ENCODE assay signal across 15 cellular contexts in the genomic region with DNA sequence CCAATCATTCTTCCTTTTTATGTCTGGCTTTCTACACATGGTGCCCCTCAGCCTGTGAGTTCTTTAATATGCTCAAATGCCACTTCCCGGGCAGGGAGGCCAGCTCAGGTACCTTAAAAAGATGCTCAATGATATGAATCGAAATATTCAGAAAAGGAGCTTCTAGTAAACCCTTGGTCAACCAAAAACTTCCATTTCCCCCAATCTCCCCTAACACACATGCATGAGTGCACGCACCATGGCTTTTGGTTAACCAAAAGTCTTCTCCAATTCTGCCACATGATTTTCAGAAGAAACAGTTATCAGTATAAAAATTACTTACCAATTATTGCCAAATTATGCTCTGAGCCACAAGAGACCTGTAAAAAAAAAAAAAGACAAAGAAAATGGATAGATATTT.
DNase-seq lines count a peak whose midpoint lies in the region; ATAC-seq, FAIRE-seq and TF ChIP-seq lines count a peak whose summit lies in the region.
"Had no signal": no experiment of that assay in that cellular context is flagged by ENCODE, and none has a peak within 500 bp of the region (broad histone marks: within the 10 kb centered on the region; RNA-seq: fewer than 3 reads in every experiment).

No MANE protein-coding gene starts in this region.

- H3K27me3 ChIP-seq in K562 (ENCODE audit: control insufficient read depth in 2 of 2, insufficient read depth in 2 of 2, low read length in 2 of 2): no peaks in the 10 kb centered on the region
- no peaks in the 10 kb centered on the region for H3K27me3 ChIP-seq in BE2C

- H2AFZ ChIP-seq in K562 (ENCODE audit: low read depth, low read length): no peak overlapping the region

- no peak for TF ChIP-seq POLR2A in K562 (conservative IDR thresholded peaks at IDR 0.05)

- H3K4me3 ChIP-seq in K562: no peak overlapping the region
- no peak overlapping the region for H3K4me3 ChIP-seq in BE2C (ENCODE audit: low read depth, low read length)

- POLR2A ChIA-PET in K562 (lab: Yijun Ruan, JAX): no interaction called here

- intact Hi-C loops in K562 (cut with micrococcal nuclease): no loop called here

- H3K4me1 ChIP-seq in K562 (replicated peaks in 1 of 2; ENCODE audit: control insufficient read depth in 2 of 2, insufficient read depth in 2 of 2, low read length in 2 of 2) (no peaks in the 10 kb centered on the region), BE2C (no peaks in the 10 kb centered on the region)

- no peak for DNase-seq in GM18507 (ENCODE audit: extremely low spot score, insufficient read length, low read depth)
- DNase-seq in K562 (ENCODE audit: extremely low read depth in 1 of 4, low spot score in 3 of 4): no peak
- DNase-seq in GDM1 (lab: John Stamatoyannopoulos, UW): no peak
- no peak for DNase-seq in NCI-H1417 (lab: John Stamatoyannopoulos, UW)
- no peak for DNase-seq in BE2C
- DNase-seq: ACHN; Calu3; CD8-positive, alpha-beta T cell; DMS79 treated with DMSO at 0.1 percent for 48 hours; H9 had no signal

- H3K27ac ChIP-seq in K562 (ENCODE audit: extremely low read depth, low read depth, low read length): no peak overlapping the region
- H3K27ac ChIP-seq: HL-60 had no signal

- no peak for TF ChIP-seq EP300 in K562 (IDR thresholded peaks at IDR 0.05; ENCODE audit: low read length)

- H3K9me3 ChIP-seq in K562 (replicated peaks; ENCODE audit: control insufficient read depth, insufficient read depth, low read depth, low read length): no peaks in the 10 kb centered on the region
- H3K9me3 ChIP-seq in BE2C: no peaks in the 10 kb centered on the region

- WGBS in K562 (ENCODE audit: insufficient coverage, low coverage, missing lambda C conversion rate): 66% methylated on average over 3 of the region's 3 CpGs

- FAIRE-seq in GM18507 (lab: Jason Lieb, UNC) (peak; percentile 64), K562 (lab: Jason Lieb, UNC) (peak; percentile 35)
- FAIRE-seq: A204.1, H1 had no signal

- H3K9ac ChIP-seq in K562 (ENCODE audit: insufficient read depth in 1 of 2, low read depth in 2 of 2, low read length in 2 of 2): no peak overlapping the region

- H3K4me2 ChIP-seq in K562 (ENCODE audit: insufficient read depth, low read length): no peak overlapping the region

- no peaks in the 10 kb centered on the region; the same call in 1 of the 2 replicates for H4K20me1 ChIP-seq in K562 (replicated peaks; ENCODE audit: control insufficient read depth, insufficient read depth, low read length)

- in situ Hi-C loops in K562 (cut with MboI): no loop called here

- CTCF ChIA-PET in K562 (lab: Yijun Ruan, JAX; ENCODE audit: low intra/inter-chr PET ratio): no interaction called here

- no peak for TF ChIP-seq CTCF in K562 (IDR thresholded peaks at IDR 0.05 in 2 of 3, conservative IDR thresholded peaks at IDR 0.05 in 1 of 3; ENCODE audit: insufficient read depth in 2 of 3, low read depth in 1 of 3, low read length in 3 of 3)
- no peak for TF ChIP-seq CTCF in BE2C (IDR thresholded peaks at IDR 0.05; ENCODE audit: low read depth, low read length)

- no peaks in the 10 kb centered on the region for H3K79me2 ChIP-seq in K562 (ENCODE audit: control insufficient read depth, insufficient read depth, low read length)

- ATAC-seq in HG02870 (IDR thresholded peaks at IDR 0.05; ENCODE audit: unreplicated experiment): peak; percentile 66
- no peak for ATAC-seq in K562
- ATAC-seq in SK-N-SH treated with all-trans-retinoic acid at 6 μM for 48 hours: no peak
- ATAC-seq: CD8-positive, alpha-beta T cell had no signal

- no peaks in the 10 kb centered on the region for H3K36me3 ChIP-seq in K562 (ENCODE audit: control insufficient read depth, insufficient read depth, low read length)
- H3K36me3 ChIP-seq in BE2C: no peaks in the 10 kb centered on the region

- no peak for TF ChIP-seq RAD21 in K562 (CRISPR knock-in tag; conservative IDR thresholded peaks at IDR 0.05 in 1 of 2, IDR thresholded peaks at IDR 0.05 in 1 of 2)

- no TSS peak for BruUV-seq in K562 (replicated peaks; lab: Mats Ljungman, UMichigan)

- no peaks in the 10 kb centered on the region for H3K9me1 ChIP-seq in K562 (ENCODE audit: control insufficient read depth, insufficient read depth, low read length)

TF ChIP-seq in K562, 482 proteins besides CTCF, POLR2A, EP300 and RAD21:
- TF ChIP-seq SIRT6 (IDR thresholded peaks at IDR 0.05; ENCODE audit: low read depth, low read length) (no peak), CBFA2T2 (conservative IDR thresholded peaks at IDR 0.05) (no peak), ZBTB1 (CRISPR knock-in tag; IDR thresholded peaks at IDR 0.05; ENCODE audit: borderline replicate concordance, low read depth) (no peak), GATA2 (CRISPR knock-in tag; IDR thresholded peaks at IDR 0.05) (no peak), ESRRA (IDR thresholded peaks at IDR 0.05; ENCODE audit: borderline replicate concordance, low read depth) (no peak), TFAM (CRISPR knock-in tag; conservative IDR thresholded peaks at IDR 0.05) (no peak), PCBP1 (IDR thresholded peaks at IDR 0.05; ENCODE audit: low read depth, low read length, poor library complexity, severe bottlenecking) (no peak), ZNF121 (CRISPR knock-in tag; conservative IDR thresholded peaks at IDR 0.05) (no peak)
- TF ChIP-seq, protein P1, sequence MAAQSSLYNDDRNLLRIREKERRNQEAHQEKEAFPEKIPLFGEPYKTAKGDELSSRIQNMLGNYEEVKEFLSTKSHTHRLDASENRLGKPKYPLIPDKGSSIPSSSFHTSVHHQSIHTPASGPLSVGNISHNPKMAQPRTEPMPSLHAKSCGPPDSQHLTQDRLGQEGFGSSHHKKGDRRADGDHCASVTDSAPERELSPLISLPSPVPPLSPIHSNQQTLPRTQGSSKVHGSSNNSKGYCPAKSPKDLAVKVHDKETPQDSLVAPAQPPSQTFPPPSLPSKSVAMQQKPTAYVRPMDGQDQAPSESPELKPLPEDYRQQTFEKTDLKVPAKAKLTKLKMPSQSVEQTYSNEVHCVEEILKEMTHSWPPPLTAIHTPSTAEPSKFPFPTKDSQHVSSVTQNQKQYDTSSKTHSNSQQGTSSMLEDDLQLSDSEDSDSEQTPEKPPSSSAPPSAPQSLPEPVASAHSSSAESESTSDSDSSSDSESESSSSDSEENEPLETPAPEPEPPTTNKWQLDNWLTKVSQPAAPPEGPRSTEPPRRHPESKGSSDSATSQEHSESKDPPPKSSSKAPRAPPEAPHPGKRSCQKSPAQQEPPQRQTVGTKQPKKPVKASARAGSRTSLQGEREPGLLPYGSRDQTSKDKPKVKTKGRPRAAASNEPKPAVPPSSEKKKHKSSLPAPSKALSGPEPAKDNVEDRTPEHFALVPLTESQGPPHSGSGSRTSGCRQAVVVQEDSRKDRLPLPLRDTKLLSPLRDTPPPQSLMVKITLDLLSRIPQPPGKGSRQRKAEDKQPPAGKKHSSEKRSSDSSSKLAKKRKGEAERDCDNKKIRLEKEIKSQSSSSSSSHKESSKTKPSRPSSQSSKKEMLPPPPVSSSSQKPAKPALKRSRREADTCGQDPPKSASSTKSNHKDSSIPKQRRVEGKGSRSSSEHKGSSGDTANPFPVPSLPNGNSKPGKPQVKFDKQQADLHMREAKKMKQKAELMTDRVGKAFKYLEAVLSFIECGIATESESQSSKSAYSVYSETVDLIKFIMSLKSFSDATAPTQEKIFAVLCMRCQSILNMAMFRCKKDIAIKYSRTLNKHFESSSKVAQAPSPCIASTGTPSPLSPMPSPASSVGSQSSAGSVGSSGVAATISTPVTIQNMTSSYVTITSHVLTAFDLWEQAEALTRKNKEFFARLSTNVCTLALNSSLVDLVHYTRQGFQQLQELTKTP (IDR thresholded peaks at IDR 0.05; ENCODE audit: low read depth in 1 of 2, partially characterized antibody in 2 of 2): no peak

TF ChIP-seq in SK-N-SH treated with all-trans-retinoic acid at 6 μM for 48 hours, 23 proteins besides CTCF, POLR2A, EP300 and RAD21:
- no peak for TF ChIP-seq ZFP3 (CRISPR knock-in tag; IDR thresholded peaks at IDR 0.05)
- TF ChIP-seq GLIS3 (CRISPR knock-in tag; IDR thresholded peaks at IDR 0.05): no peak
- TF ChIP-seq, protein P2, sequence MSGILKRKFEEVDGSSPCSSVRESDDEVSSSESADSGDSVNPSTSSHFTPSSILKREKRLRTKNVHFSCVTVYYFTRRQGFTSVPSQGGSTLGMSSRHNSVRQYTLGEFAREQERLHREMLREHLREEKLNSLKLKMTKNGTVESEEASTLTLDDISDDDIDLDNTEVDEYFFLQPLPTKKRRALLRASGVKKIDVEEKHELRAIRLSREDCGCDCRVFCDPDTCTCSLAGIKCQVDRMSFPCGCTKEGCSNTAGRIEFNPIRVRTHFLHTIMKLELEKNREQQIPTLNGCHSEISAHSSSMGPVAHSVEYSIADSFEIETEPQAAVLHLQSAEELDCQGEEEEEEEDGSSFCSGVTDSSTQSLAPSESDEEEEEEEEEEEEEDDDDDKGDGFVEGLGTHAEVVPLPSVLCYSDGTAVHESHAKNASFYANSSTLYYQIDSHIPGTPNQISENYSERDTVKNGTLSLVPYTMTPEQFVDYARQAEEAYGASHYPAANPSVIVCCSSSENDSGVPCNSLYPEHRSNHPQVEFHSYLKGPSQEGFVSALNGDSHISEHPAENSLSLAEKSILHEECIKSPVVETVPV (CRISPR knock-in tag; IDR thresholded peaks at IDR 0.05): no peak
- TF ChIP-seq TOX (CRISPR knock-in tag; IDR thresholded peaks at IDR 0.05; ENCODE audit: borderline replicate concordance): no peak
- TF ChIP-seq ESRRG (CRISPR knock-in tag; IDR thresholded peaks at IDR 0.05): no peak
- no peak for TF ChIP-seq BACH2 (CRISPR knock-in tag; IDR thresholded peaks at IDR 0.05; ENCODE audit: borderline replicate concordance)
- no peak for TF ChIP-seq ZNF565 (CRISPR knock-in tag; conservative IDR thresholded peaks at IDR 0.05; ENCODE audit: low read depth)
- TF ChIP-seq OSR1 (CRISPR knock-in tag; IDR thresholded peaks at IDR 0.05): no peak
- no peak for TF ChIP-seq CSDC2 (CRISPR knock-in tag; IDR thresholded peaks at IDR 0.05)
- TF ChIP-seq PPARA (CRISPR knock-in tag; IDR thresholded peaks at IDR 0.05; ENCODE audit: borderline replicate concordance): no peak
- TF ChIP-seq ISL1 (CRISPR knock-in tag; IDR thresholded peaks at IDR 0.05): no peak
- TF ChIP-seq, protein P3, sequence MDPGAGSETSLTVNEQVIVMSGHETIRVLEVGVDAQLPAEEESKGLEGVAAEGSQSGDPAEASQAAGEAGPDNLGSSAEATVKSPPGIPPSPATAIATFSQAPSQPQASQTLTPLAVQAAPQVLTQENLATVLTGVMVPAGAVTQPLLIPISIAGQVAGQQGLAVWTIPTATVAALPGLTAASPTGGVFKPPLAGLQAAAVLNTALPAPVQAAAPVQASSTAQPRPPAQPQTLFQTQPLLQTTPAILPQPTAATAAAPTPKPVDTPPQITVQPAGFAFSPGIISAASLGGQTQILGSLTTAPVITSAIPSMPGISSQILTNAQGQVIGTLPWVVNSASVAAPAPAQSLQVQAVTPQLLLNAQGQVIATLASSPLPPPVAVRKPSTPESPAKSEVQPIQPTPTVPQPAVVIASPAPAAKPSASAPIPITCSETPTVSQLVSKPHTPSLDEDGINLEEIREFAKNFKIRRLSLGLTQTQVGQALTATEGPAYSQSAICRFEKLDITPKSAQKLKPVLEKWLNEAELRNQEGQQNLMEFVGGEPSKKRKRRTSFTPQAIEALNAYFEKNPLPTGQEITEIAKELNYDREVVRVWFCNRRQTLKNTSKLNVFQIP (CRISPR knock-in tag; IDR thresholded peaks at IDR 0.05; ENCODE audit: borderline replicate concordance, low read depth): no peak
TF ChIP-seq in SK-N-SH treated with all-trans-retinoic acid at 6 μM for 48 hours: peak in this region for 0.
